8 cellular contexts compared by ENCODE assay signal in genomic region chr10:60549686-60550085, GRCh38.
DNase-seq lines count a peak whose midpoint lies in the region; ATAC-seq, FAIRE-seq and TF ChIP-seq lines count a peak whose summit lies in the region.

No MANE protein-coding gene starts in this region.

- H3K36me3 ChIP-seq in prostate gland: no peaks in the 10 kb centered on the region

- ATAC-seq in GM18861 (IDR thresholded peaks at IDR 0.05; ENCODE audit: unreplicated experiment): peak; percentile 82
- ATAC-seq in stimulated activated memory B cell treated with anti-CD40 and anti-IgM and Interleukin-4, amounts not matched to agents 10 μg/mL and 1 μg/mL and 100 μg/mL, for 72 hours: no peak
- ATAC-seq in GM18520 (IDR thresholded peaks at IDR 0.05; ENCODE audit: unreplicated experiment): no peak

- WGBS in prostate gland: 36% methylated on average over 1 of the region's 1 CpG

- TF ChIP-seq POLR2A in prostate gland (IDR thresholded peaks at IDR 0.05): no peak

- H3K27me3 ChIP-seq in prostate gland (replicated peaks; ENCODE audit: insufficient read depth): no peaks in the 10 kb centered on the region

- H3K4me3 Mint-ChIP-seq in stimulated activated memory B cell treated with anti-CD40 and anti-IgM and Interleukin-4, amounts not matched to agents 10 μg/mL and 1 μg/mL and 100 μg/mL, for 72 hours: no peak overlapping the region

- peak; percentile 57 for FAIRE-seq in A204.1 (lab: Jason Lieb, UNC)

- H3K36me3 Mint-ChIP-seq in stimulated activated memory B cell treated with anti-CD40 and anti-IgM and Interleukin-4, amounts not matched to agents 10 μg/mL and 1 μg/mL and 100 μg/mL, for 72 hours: no peaks in the 10 kb centered on the region

- H3K27ac ChIP-seq in prostate gland: no peak overlapping the region

- DNase-seq in NCI-H69 (lab: John Stamatoyannopoulos, UW) (peak; percentile 60), fibroblast of pulmonary artery (ENCODE audit: low read depth) (peak; percentile 53), NOMO-1 treated with dmso at 0.1 percent for 144 hours (lab: John Stamatoyannopoulos, UW; ENCODE audit: unreplicated experiment) (no peak), prostate gland (ENCODE audit: low spot score) (no peak)

- no peaks in the 10 kb centered on the region for H3K4me1 ChIP-seq in prostate gland (replicated peaks)

- no peaks in the 10 kb centered on the region for H3K9me3 ChIP-seq in prostate gland

- intact Hi-C loops in prostate gland (cut with DNase I): no loop called here

- H3K4me1 Mint-ChIP-seq in stimulated activated memory B cell treated with anti-CD40 and anti-IgM and Interleukin-4, amounts not matched to agents 10 μg/mL and 1 μg/mL and 100 μg/mL, for 72 hours: no peaks in the 10 kb centered on the region

- no peak overlapping the region for H3K27ac Mint-ChIP-seq in stimulated activated memory B cell treated with anti-CD40 and anti-IgM and Interleukin-4, amounts not matched to agents 10 μg/mL and 1 μg/mL and 100 μg/mL, for 72 hours

- H3K9me3 Mint-ChIP-seq in stimulated activated memory B cell treated with anti-CD40 and anti-IgM and Interleukin-4, amounts not matched to agents 10 μg/mL and 1 μg/mL and 100 μg/mL, for 72 hours: peaks cover 3% of the 10 kb centered on the region

- TF ChIP-seq CTCF in fibroblast of pulmonary artery (IDR thresholded peaks at IDR 0.05; ENCODE audit: low read length, missing control alignments): peak; percentile 47
- peak in 2 of 4 experiments; percentile 41 to 50 for TF ChIP-seq CTCF in prostate gland (IDR thresholded peaks at IDR 0.05)

- H3K4me3 ChIP-seq in fibroblast of pulmonary artery (replicated peaks; ENCODE audit: low read depth, low read length) (no peak overlapping the region), prostate gland (no peak overlapping the region)

- no peaks in the 10 kb centered on the region for H3K27me3 Mint-ChIP-seq in stimulated activated memory B cell treated with anti-CD40 and anti-IgM and Interleukin-4, amounts not matched to agents 10 μg/mL and 1 μg/mL and 100 μg/mL, for 72 hours

Comparison
In these comparisons a context has a peak if more than half of its experiments do, and no peak if none do; other contexts are left out.
1. DNase-seq: peak in NCI-H69 (single experiment) and fibroblast of pulmonary artery (single experiment); none in NOMO-1 treated with dmso at 0.1 percent for 144 hours (single experiment) and prostate gland (single experiment).